26 cellular contexts compared by ENCODE assay signal in the genomic region with DNA sequence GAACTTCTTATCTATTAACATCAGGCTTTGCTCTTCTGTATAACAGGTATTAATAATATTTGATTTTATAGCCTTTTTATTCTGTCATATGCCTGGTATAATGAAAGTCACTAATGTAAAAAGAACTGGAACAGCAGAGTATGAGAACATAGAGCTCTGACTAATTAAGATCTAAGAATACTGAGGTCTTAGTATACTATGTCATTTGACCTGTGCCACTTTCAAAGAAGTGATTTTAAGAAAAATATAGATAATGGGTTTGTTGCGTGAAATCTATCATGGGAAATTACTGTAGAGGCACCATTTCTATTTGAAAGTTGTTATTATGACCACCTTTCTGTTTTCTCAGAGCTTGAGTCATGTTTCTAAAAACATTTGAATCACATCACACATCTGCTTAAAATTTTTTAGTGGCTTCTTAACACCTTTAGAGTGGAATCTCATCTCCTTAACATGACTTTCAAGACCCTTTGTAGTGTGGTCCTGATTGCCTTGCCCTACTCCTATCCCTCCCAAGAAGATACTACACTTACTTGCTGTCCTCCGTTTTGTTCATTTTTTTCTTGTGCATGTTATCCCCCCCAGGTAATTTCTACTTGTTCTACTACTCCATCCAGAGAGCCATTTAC. TPM values are rescaled to one million over a fixed set of nuclear protein-coding genes. Genes with fewer than 3 reads are reported as not detected.
"Had no signal": no experiment of that assay in that cellular context is flagged by ENCODE, and none has a peak within 500 bp of the region (broad histone marks: within the 10 kb centered on the region; RNA-seq: fewer than 3 reads in every experiment).

No MANE protein-coding gene starts in this region.

- DNase-seq: cortex of kidney; effector memory CD8-positive, alpha-beta T cell; erythroblast; esophagus squamous epithelium; foreskin melanocyte; glutamatergic neuron; heart right ventricle; hippocampal formation; left cardiac atrium; left lung; mucosa of descending colon; naive B cell; right lobe of liver; small intestine; stimulated activated CD4-positive, alpha-beta T cell treated with anti-CD3 and anti-CD28 coated beads, Interleukin-15, amount 100 ng/mL, for 24 hours; stimulated activated CD4-positive, alpha-beta T cell treated with anti-CD3 and anti-CD28 coated beads, Interleukin-2, amount 100 ng/mL, for 48 hours; stimulated activated naive CD4-positive, alpha-beta T cell; substantia nigra; testis; tibial artery had no signal

- ATAC-seq: effector memory CD8-positive, alpha-beta T cell; heart right ventricle; left cardiac atrium; left lung; mucosa of descending colon; natural killer cell treated with Interleukin-12 subunit alpha and Interleukin-12 subunit beta and Interleukin-15 and Interleukin-18, amount 100 ng/mL, for 72 hours; right lobe of liver had no signal

- H3K9me3 Mint-ChIP-seq: effector memory CD8-positive, alpha-beta T cell; mesothelial cell of epicardium; naive B cell; natural killer cell treated with Interleukin-12 subunit alpha and Interleukin-12 subunit beta and Interleukin-15 and Interleukin-18, amount 100 ng/mL, for 72 hours; neural progenitor cell; type B pancreatic cell had no signal

- H3K27ac Mint-ChIP-seq: effector memory CD8-positive, alpha-beta T cell; mesothelial cell of epicardium; naive B cell; natural killer cell treated with Interleukin-12 subunit alpha and Interleukin-12 subunit beta and Interleukin-15 and Interleukin-18, amount 100 ng/mL, for 72 hours; neural progenitor cell; progenitor cell of endocrine pancreas; type B pancreatic cell had no signal

- H3K4me3 Mint-ChIP-seq: effector memory CD8-positive, alpha-beta T cell; mesothelial cell of epicardium; naive B cell; natural killer cell treated with Interleukin-12 subunit alpha and Interleukin-12 subunit beta and Interleukin-15 and Interleukin-18, amount 100 ng/mL, for 72 hours; neural progenitor cell; type B pancreatic cell had no signal

- FAIRE-seq: small intestine had no signal

- H3K4me1 Mint-ChIP-seq: mesothelial cell of epicardium, naive B cell, neural progenitor cell had no signal

- H3K27me3 Mint-ChIP-seq: effector memory CD8-positive, alpha-beta T cell; naive B cell; natural killer cell treated with Interleukin-12 subunit alpha and Interleukin-12 subunit beta and Interleukin-15 and Interleukin-18, amount 100 ng/mL, for 72 hours; progenitor cell of endocrine pancreas; type B pancreatic cell had no signal

RNA-seq across cellular contexts. Expression of a gene that starts 34.9 kb away (rescaled TPM):
- total RNA-seq: lung microvascular endothelial cell; natural killer cell treated with Interleukin-12 subunit alpha and Interleukin-12 subunit beta and Interleukin-15 and Interleukin-18, amount 100 ng/mL, for 72 hours; progenitor cell of endocrine pancreas had no signal
